Comparison of ENCODE assay signal across 20 cellular contexts in genomic region chr3:161217496-161217895, GRCh38. TPM values are rescaled to one million over a fixed set of nuclear protein-coding genes. Genes with fewer than 3 reads are reported as not detected.
A peak's percentile ranks its signal among the peaks of the same experiment; 100 is the strongest.
DNase-seq lines count a peak whose midpoint lies in the region; ATAC-seq, FAIRE-seq and TF ChIP-seq lines count a peak whose summit lies in the region.
"Had no signal": no experiment of that assay in that cellular context is flagged by ENCODE, and none has a peak within 500 bp of the region (broad histone marks: within the 10 kb centered on the region; RNA-seq: fewer than 3 reads in every experiment).

No MANE protein-coding gene starts in this region.

- in situ Hi-C loops in GM23248 (cut with MboI), result no loop called here
- in situ Hi-C loops in GM13977 (cut with MboI; ENCODE audit: low pct_unique_long_range_greater_than_20kb, low sequenced_read_pairs, unreplicated experiment), result no loop called here

- peaks cover 2% of the 10 kb centered on the region for H3K36me3 Mint-ChIP-seq in activated T-helper 1 cell treated with anti-CD3 and anti-CD28 coated beads, Interleukin-12 subunit alpha, Interleukin-12 subunit beta, Interleukin-2, Interleukin-4 antibody, amounts not matched to agents 30 ng/mL and 10 ng/mL and 1 ng/mL, durations not matched to agents 14 hours and 24 hours and 36 hours (ENCODE audit: low read depth)
- H3K36me3 Mint-ChIP-seq: naive B cell had no signal

- H3F3A ChIP-seq in GM23248 (ENCODE audit: insufficient read depth), result no peaks in the 10 kb centered on the region

- H3K79me2 ChIP-seq in GM23248 (ENCODE audit: insufficient read depth), result peaks cover 14% of the 10 kb centered on the region

- H3K36me3 ChIP-seq in GM23248 (ENCODE audit: low read depth), result no peaks in the 10 kb centered on the region
- H3K36me3 ChIP-seq: left lung had no signal

- H4K20me1 ChIP-seq in GM23248 (ENCODE audit: insufficient read depth), result no peaks in the 10 kb centered on the region

- no peaks in the 10 kb centered on the region for H3K9me3 Mint-ChIP-seq in activated T-helper 1 cell treated with anti-CD3 and anti-CD28 coated beads, Interleukin-12 subunit alpha, Interleukin-12 subunit beta, Interleukin-2, Interleukin-4 antibody, amounts not matched to agents 30 ng/mL and 10 ng/mL and 1 ng/mL, durations not matched to agents 14 hours and 24 hours and 36 hours
- H3K9me3 Mint-ChIP-seq: naive B cell had no signal

- H3K9ac ChIP-seq in GM23248, result no peak overlapping the region

- no peak for ATAC-seq in GM21367 (IDR thresholded peaks at IDR 0.05; ENCODE audit: unreplicated experiment)
- ATAC-seq: esophagus mucosa; left lung; stimulated activated naive CD8-positive, alpha-beta T cell treated with anti-CD3 and anti-CD28 coated beads, Interleukin-15, Interleukin-2, amounts not matched to agents 100 U/mL and 50 U/mL, for 24 hours; WTC11 had no signal

- no peak overlapping the region for H3K4me3 Mint-ChIP-seq in activated T-helper 1 cell treated with anti-CD3 and anti-CD28 coated beads, Interleukin-12 subunit alpha, Interleukin-12 subunit beta, Interleukin-2, Interleukin-4 antibody, amounts not matched to agents 30 ng/mL and 10 ng/mL and 1 ng/mL, durations not matched to agents 14 hours and 24 hours and 36 hours
- H3K4me3 Mint-ChIP-seq: WTC11 had no signal

- H2AFZ ChIP-seq in GM23248, result no peak overlapping the region

- peaks cover 11% of the 10 kb centered on the region for H3K4me1 ChIP-seq in GM23248 (ENCODE audit: insufficient read depth)

- peak; percentile 70 for DNase-seq in A172 (ENCODE audit: low spot score)
- peak; percentile 66 for DNase-seq in GM23248
- peak; percentile 81 for DNase-seq in RCC 7860 (ENCODE audit: low spot score)
- DNase-seq in fibroblast of peridontal ligament (ENCODE audit: extremely low read depth), result peak; percentile 24
- DNase-seq in activated T-helper 1 cell treated with anti-CD3 and anti-CD28 coated beads, Interleukin-12 subunit alpha, Interleukin-12 subunit beta, Interleukin-2, Interleukin-4 antibody, amounts not matched to agents 30 ng/mL and 10 ng/mL and 1 ng/mL, durations not matched to agents 14 hours and 24 hours and 36 hours (ENCODE audit: low spot score), result no peak
- DNase-seq in activated CD4-positive, CD25-positive, alpha-beta regulatory T cell treated with anti-CD3 and anti-CD28 coated beads, Interleukin-2, amount 50 U/mL, for 72 hours, result no peak
- no peak for DNase-seq in GM13977 (ENCODE audit: low spot score)
- DNase-seq: activated naive CD4-positive, alpha-beta T cell treated with Interleukin-2 at 50 U/mL for 16 hours; COR-L47; dermis blood vessel endothelial cell; left lung; naive B cell; NCI-H1048; NCI-H2171 treated with DMSO at 0.1 percent for 48 hours; posterior cingulate gyrus; stimulated activated CD4-positive, alpha-beta T cell treated with anti-CD3 and anti-CD28 coated beads, Interleukin-12 subunit alpha, Interleukin-12 subunit beta, amount 100 ng/mL, for 4 hours; stimulated activated naive CD8-positive, alpha-beta T cell treated with anti-CD3 and anti-CD28 coated beads, Interleukin-15, Interleukin-2, amounts not matched to agents 100 U/mL and 50 U/mL, for 24 hours had no signal

- H3K9me3 ChIP-seq in GM23248 (ENCODE audit: low read depth), result no peaks in the 10 kb centered on the region
- H3K9me3 ChIP-seq: left lung had no signal

- H3K4me2 ChIP-seq in GM23248 (ENCODE audit: unreplicated experiment), result no peak overlapping the region

- H3K27ac ChIP-seq in GM23248, result no peak overlapping the region
- H3K27ac ChIP-seq: left lung had no signal

- H3K27me3 Mint-ChIP-seq in activated T-helper 1 cell treated with anti-CD3 and anti-CD28 coated beads, Interleukin-12 subunit alpha, Interleukin-12 subunit beta, Interleukin-2, Interleukin-4 antibody, amounts not matched to agents 30 ng/mL and 10 ng/mL and 1 ng/mL, durations not matched to agents 14 hours and 24 hours and 36 hours (ENCODE audit: insufficient read depth), result peaks cover 15% of the 10 kb centered on the region

- no peaks in the 10 kb centered on the region for H3K27me3 ChIP-seq in GM23248 (replicated peaks; ENCODE audit: insufficient read depth)
- H3K27me3 ChIP-seq: left lung had no signal

- no peak overlapping the region for H3K27ac Mint-ChIP-seq in activated T-helper 1 cell treated with anti-CD3 and anti-CD28 coated beads, Interleukin-12 subunit alpha, Interleukin-12 subunit beta, Interleukin-2, Interleukin-4 antibody, amounts not matched to agents 30 ng/mL and 10 ng/mL and 1 ng/mL, durations not matched to agents 14 hours and 24 hours and 36 hours
- H3K27ac Mint-ChIP-seq: WTC11 had no signal

- no peaks in the 10 kb centered on the region for H3K9me2 ChIP-seq in GM23248 (ENCODE audit: insufficient read depth)

- H3K4me3 ChIP-seq in GM23248, result no peak overlapping the region
- H3K4me3 ChIP-seq: left lung had no signal

- FAIRE-seq in RCC 7860 (lab: Jason Lieb, UNC), result peak; percentile 83

- TF ChIP-seq CTCF in GM13977 (IDR thresholded peaks at IDR 0.05; ENCODE audit: extremely low read depth, insufficient read depth, missing control alignments), result no peak

- intact Hi-C loops in activated T-helper 1 cell treated with anti-CD3 and anti-CD28 coated beads, Interleukin-12 subunit alpha, Interleukin-12 subunit beta, Interleukin-2, Interleukin-4 antibody, amounts not matched to agents 30 ng/mL and 10 ng/mL and 1 ng/mL, durations not matched to agents 14 hours and 24 hours and 36 hours (cut with micrococcal nuclease), result no loop called here

- peaks cover 11% of the 10 kb centered on the region for H3K4me1 Mint-ChIP-seq in activated T-helper 1 cell treated with anti-CD3 and anti-CD28 coated beads, Interleukin-12 subunit alpha, Interleukin-12 subunit beta, Interleukin-2, Interleukin-4 antibody, amounts not matched to agents 30 ng/mL and 10 ng/mL and 1 ng/mL, durations not matched to agents 14 hours and 24 hours and 36 hours (ENCODE audit: low read depth)

- 67 to 69% methylated on average over 5 of the region's 5 CpGs for WGBS in GM23248 (ENCODE audit: low coverage in 1 of 2, low lambda C conversion rate in 2 of 2, missing lambda C conversion rate in 2 of 2), 2 experiments

RNA-seq across cellular contexts. Expression of gene NMD3, which starts 3.6 kb away (rescaled TPM):
- total RNA-seq in A172 (2014; rRNA removed; shearing (Covaris generic)), result 68.4 and 78.5 TPM in 2 replicates
- 79.4 and 107 TPM in 2 replicates for total RNA-seq in GM23248 (2014; rRNA removed; shearing (Covaris generic))
- polyA plus RNA-seq in GM23248 (2016; fragmentation: Nextera tagmentation; extraction: Ambion mirVana), result 49.5 and 51.1 TPM in 2 replicates
- total RNA-seq in activated T-helper 1 cell treated with anti-CD3 and anti-CD28 coated beads, Interleukin-12 subunit alpha, Interleukin-12 subunit beta, Interleukin-2, Interleukin-4 antibody, amounts not matched to agents 30 ng/mL and 10 ng/mL and 1 ng/mL, durations not matched to agents 14 hours and 24 hours and 36 hours, result 74.5 and 79.6 TPM in 2 replicates

Comparison
In these comparisons a context has a peak if more than half of its experiments do, and no peak if none do; other contexts are left out.
1. DNase-seq: peak in A172 (single experiment), GM23248 (single experiment), RCC 7860 (single experiment) and fibroblast of peridontal ligament (single experiment); none in activated T-helper 1 cell treated with anti-CD3 and anti-CD28 coated beads, Interleukin-12 subunit alpha, Interleukin-12 subunit beta, Interleukin-2, Interleukin-4 antibody, amounts not matched to agents 30 ng/mL and 10 ng/mL and 1 ng/mL, durations not matched to agents 14 hours and 24 hours and 36 hours (single experiment), activated CD4-positive, CD25-positive, alpha-beta regulatory T cell treated with anti-CD3 and anti-CD28 coated beads, Interleukin-2, amount 50 U/mL, for 72 hours (single experiment) and GM13977 (single experiment).